ENCODE assay signal across 18 cellular contexts in the genomic region with DNA sequence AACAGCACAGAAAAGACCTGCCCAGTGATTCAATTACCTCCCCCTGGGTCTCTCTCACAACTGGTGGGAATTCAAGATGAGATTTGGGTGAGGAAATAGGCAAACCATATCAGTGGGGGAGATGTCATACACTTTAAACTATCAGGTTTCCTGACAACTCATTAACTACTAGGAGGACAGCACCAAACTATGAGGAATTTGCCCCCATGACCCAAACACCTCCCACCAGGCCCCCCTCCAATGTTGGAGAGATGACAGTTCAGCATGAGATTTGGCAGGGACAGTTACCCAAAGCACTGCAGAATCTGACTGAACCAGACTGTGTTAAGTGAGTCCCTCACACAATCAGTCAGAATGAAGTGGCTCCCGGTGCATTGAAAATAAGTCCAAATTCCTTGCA.
DNase-seq lines count a peak whose midpoint lies in the region; ATAC-seq and TF ChIP-seq lines count a peak whose summit lies in the region.
"Had no signal": no experiment of that assay in that cellular context is flagged by ENCODE, and none has a peak within 500 bp of the region (broad histone marks: within the 10 kb centered on the region; RNA-seq: fewer than 3 reads in every experiment).

No MANE protein-coding gene starts in this region.

- no peaks in the 10 kb centered on the region for H3K4me1 Mint-ChIP-seq in activated CD8-positive, alpha-beta memory T cell treated with anti-CD3 and anti-CD28 coated beads, Interleukin-2, amount 10 ng/mL, durations not matched to agents 7 days and 5 days
- peaks cover 30% of the 10 kb centered on the region for H3K4me1 Mint-ChIP-seq in nephron
- H3K4me1 Mint-ChIP-seq: CD14-positive monocyte had no signal

- H3K27me3 ChIP-seq in testis = no peaks in the 10 kb centered on the region
- H3K27me3 ChIP-seq: BLaER1 had no signal

- H3K9me3 ChIP-seq in HEK293 (ENCODE audit: control insufficient read depth, insufficient read depth, low read depth, low read length) (no peaks in the 10 kb centered on the region), testis (no peaks in the 10 kb centered on the region)
- H3K9me3 ChIP-seq: BLaER1 had no signal

- ATAC-seq in activated CD8-positive, alpha-beta memory T cell treated with anti-CD3 and anti-CD28 coated beads, Interleukin-2, amount 10 ng/mL, durations not matched to agents 7 days and 5 days = no peak
- no peak for ATAC-seq in HG03095 (IDR thresholded peaks at IDR 0.05; ENCODE audit: unreplicated experiment)
- no peak for ATAC-seq in stimulated activated naive CD8-positive, alpha-beta T cell treated with anti-CD3 and anti-CD28 coated beads, Interleukin-15, Interleukin-2, amounts not matched to agents 100 U/mL and 50 U/mL, for 24 hours

- CTCF ChIA-PET in activated CD8-positive, alpha-beta memory T cell treated with anti-CD3 and anti-CD28 coated beads, Interleukin-2, amount 10 ng/mL, durations not matched to agents 7 days and 5 days (lab: Charles Lee) = no interaction called here
- CTCF ChIA-PET in HEK293 (lab: Yijun Ruan, JAX) = interaction anchor here (0.8 kb wide), 1 partner anchor 27 kb away, joined by 4 read pairs; no protein-coding TSS in a partner anchor

- no peak for TF ChIP-seq CTCF in HEK293 (tag by site-specific recombination; IDR thresholded peaks at IDR 0.05)
- TF ChIP-seq CTCF in nephron (IDR thresholded peaks at IDR 0.05; ENCODE audit: unreplicated experiment in 3 of 3) = no peak
- no peak for TF ChIP-seq CTCF in testis (IDR thresholded peaks at IDR 0.05)

- H3K27ac ChIP-seq in HEK293 (ENCODE audit: extremely low read depth, low read depth, low read length) = no peak overlapping the region
- H3K27ac ChIP-seq in testis = no peak overlapping the region
- H3K27ac ChIP-seq: BLaER1, HL-60 had no signal

- no peaks in the 10 kb centered on the region for H3K4me1 ChIP-seq in HEK293 (ENCODE audit: control insufficient read depth, insufficient read depth, low read length)
- H3K4me1 ChIP-seq in testis = peaks cover 7% of the 10 kb centered on the region

- no peaks in the 10 kb centered on the region for H3K36me3 Mint-ChIP-seq in activated CD8-positive, alpha-beta memory T cell treated with anti-CD3 and anti-CD28 coated beads, Interleukin-2, amount 10 ng/mL, durations not matched to agents 7 days and 5 days
- no peaks in the 10 kb centered on the region for H3K36me3 Mint-ChIP-seq in nephron (ENCODE audit: low read depth)
- H3K36me3 Mint-ChIP-seq: CD14-positive monocyte; CD4-positive, alpha-beta memory T cell had no signal

- POLR2A ChIA-PET in HEK293 (lab: Yijun Ruan, JAX) = no interaction called here

- no peaks in the 10 kb centered on the region for H3K9me3 Mint-ChIP-seq in activated CD8-positive, alpha-beta memory T cell treated with anti-CD3 and anti-CD28 coated beads, Interleukin-2, amount 10 ng/mL, durations not matched to agents 7 days and 5 days (ENCODE audit: low read depth)
- no peaks in the 10 kb centered on the region for H3K9me3 Mint-ChIP-seq in nephron
- H3K9me3 Mint-ChIP-seq: H9 had no signal

- peak; percentile 18 for DNase-seq in activated CD8-positive, alpha-beta memory T cell treated with anti-CD3 and anti-CD28 coated beads, Interleukin-2, amount 10 ng/mL, durations not matched to agents 7 days and 5 days
- DNase-seq in activated CD8-positive, alpha-beta memory T cell treated with anti-CD3 and anti-CD28 coated beads, Interleukin-2, amount 50 U/mL, for 48 hours = no peak
- DNase-seq in left kidney (ENCODE audit: low read depth, low spot score) = peak; percentile 71
- no peak for DNase-seq in stimulated activated naive CD8-positive, alpha-beta T cell treated with anti-CD3 and anti-CD28 coated beads, Interleukin-15, Interleukin-2, amounts not matched to agents 100 U/mL and 50 U/mL, for 24 hours
- no peak for DNase-seq in testis
- DNase-seq: 8988T; CD4-positive, alpha-beta memory T cell; DMS153; DMS79; GDM1; H9; IMR-90 had no signal

- intact Hi-C loops in testis (cut with DNase I; ENCODE audit: low total_unique reads) = no loop called here

- 56 to 100% methylated on average over 1 of the region's 1 CpG for WGBS in testis, 2 donors

- no peak overlapping the region for H3K4me3 ChIP-seq in HEK293 (ENCODE audit: low read depth, low read length)
- no peak overlapping the region for H3K4me3 ChIP-seq in testis
- H3K4me3 ChIP-seq: BLaER1 had no signal

- H3K36me3 ChIP-seq in HEK293 (ENCODE audit: control insufficient read depth in 2 of 2, insufficient read depth in 1 of 2, low read length in 2 of 2) (no peaks in the 10 kb centered on the region), testis (ENCODE audit: low read depth, missing control alignments) (no peaks in the 10 kb centered on the region)
- H3K36me3 ChIP-seq: BLaER1 had no signal

- no peak for TF ChIP-seq POLR2A in testis (IDR thresholded peaks at IDR 0.05)

- no peak overlapping the region for H3K27ac Mint-ChIP-seq in activated CD8-positive, alpha-beta memory T cell treated with anti-CD3 and anti-CD28 coated beads, Interleukin-2, amount 10 ng/mL, durations not matched to agents 7 days and 5 days
- peak overlapping the region; percentile 10 to 54 (median 22) for H3K27ac Mint-ChIP-seq in nephron
- H3K27ac Mint-ChIP-seq: CD4-positive, alpha-beta memory T cell had no signal

- no peaks in the 10 kb centered on the region for H3K27me3 Mint-ChIP-seq in activated CD8-positive, alpha-beta memory T cell treated with anti-CD3 and anti-CD28 coated beads, Interleukin-2, amount 10 ng/mL, durations not matched to agents 7 days and 5 days
- H3K27me3 Mint-ChIP-seq in nephron (ENCODE audit: low read depth) = peaks cover 10% of the 10 kb centered on the region
- H3K27me3 Mint-ChIP-seq: CD4-positive, alpha-beta memory T cell had no signal

- no peak overlapping the region for H3K4me3 Mint-ChIP-seq in activated CD8-positive, alpha-beta memory T cell treated with anti-CD3 and anti-CD28 coated beads, Interleukin-2, amount 10 ng/mL, durations not matched to agents 7 days and 5 days
- no peak overlapping the region for H3K4me3 Mint-ChIP-seq in nephron
- H3K4me3 Mint-ChIP-seq: CD14-positive monocyte; CD4-positive, alpha-beta memory T cell; H9 had no signal

TF ChIP-seq in HEK293, 187 proteins besides CTCF, POLR2A, EP300 and RAD21:
- TF ChIP-seq SP3 (tag by site-specific recombination; IDR thresholded peaks at IDR 0.05) (no peak), ZIC2 (tag by site-specific recombination; IDR thresholded peaks at IDR 0.05) (peak; percentile 41; the same call in 1 of the 2 replicates), GLIS1 (tag by site-specific recombination; IDR thresholded peaks at IDR 0.05) (peak; percentile 81)
- TF ChIP-seq, protein P1, sequence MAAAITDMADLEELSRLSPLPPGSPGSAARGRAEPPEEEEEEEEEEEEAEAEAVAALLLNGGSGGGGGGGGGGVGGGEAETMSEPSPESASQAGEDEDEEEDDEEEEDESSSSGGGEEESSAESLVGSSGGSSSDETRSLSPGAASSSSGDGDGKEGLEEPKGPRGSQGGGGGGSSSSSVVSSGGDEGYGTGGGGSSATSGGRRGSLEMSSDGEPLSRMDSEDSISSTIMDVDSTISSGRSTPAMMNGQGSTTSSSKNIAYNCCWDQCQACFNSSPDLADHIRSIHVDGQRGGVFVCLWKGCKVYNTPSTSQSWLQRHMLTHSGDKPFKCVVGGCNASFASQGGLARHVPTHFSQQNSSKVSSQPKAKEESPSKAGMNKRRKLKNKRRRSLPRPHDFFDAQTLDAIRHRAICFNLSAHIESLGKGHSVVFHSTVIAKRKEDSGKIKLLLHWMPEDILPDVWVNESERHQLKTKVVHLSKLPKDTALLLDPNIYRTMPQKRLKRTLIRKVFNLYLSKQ (tag by site-specific recombination; IDR thresholded peaks at IDR 0.05; ENCODE audit: borderline replicate concordance) = no peak
- TF ChIP-seq, protein P2, sequence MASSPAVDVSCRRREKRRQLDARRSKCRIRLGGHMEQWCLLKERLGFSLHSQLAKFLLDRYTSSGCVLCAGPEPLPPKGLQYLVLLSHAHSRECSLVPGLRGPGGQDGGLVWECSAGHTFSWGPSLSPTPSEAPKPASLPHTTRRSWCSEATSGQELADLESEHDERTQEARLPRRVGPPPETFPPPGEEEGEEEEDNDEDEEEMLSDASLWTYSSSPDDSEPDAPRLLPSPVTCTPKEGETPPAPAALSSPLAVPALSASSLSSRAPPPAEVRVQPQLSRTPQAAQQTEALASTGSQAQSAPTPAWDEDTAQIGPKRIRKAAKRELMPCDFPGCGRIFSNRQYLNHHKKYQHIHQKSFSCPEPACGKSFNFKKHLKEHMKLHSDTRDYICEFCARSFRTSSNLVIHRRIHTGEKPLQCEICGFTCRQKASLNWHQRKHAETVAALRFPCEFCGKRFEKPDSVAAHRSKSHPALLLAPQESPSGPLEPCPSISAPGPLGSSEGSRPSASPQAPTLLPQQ (tag by site-specific recombination; IDR thresholded peaks at IDR 0.05) = no peak

Comparison
In these comparisons a context has a peak if more than half of its experiments do, and no peak if none do; other contexts are left out.
1. DNase-seq: peak in activated CD8-positive, alpha-beta memory T cell treated with anti-CD3 and anti-CD28 coated beads, Interleukin-2, amount 10 ng/mL, durations not matched to agents 7 days and 5 days (single experiment) and left kidney (single experiment); none in activated CD8-positive, alpha-beta memory T cell treated with anti-CD3 and anti-CD28 coated beads, Interleukin-2, amount 50 U/mL, for 48 hours (single experiment), stimulated activated naive CD8-positive, alpha-beta T cell treated with anti-CD3 and anti-CD28 coated beads, Interleukin-15, Interleukin-2, amounts not matched to agents 100 U/mL and 50 U/mL, for 24 hours (single experiment) and testis (single experiment).